ENCODE assay signal across 8 cellular contexts in genomic region chr19:15418588-15419412, GRCh38. TPM values are rescaled to one million over a fixed set of nuclear protein-coding genes. Genes with fewer than 3 reads are reported as not detected.
DNase-seq lines count a peak whose midpoint lies in the region; ATAC-seq and TF ChIP-seq lines count a peak whose summit lies in the region.

Gene AKAP8L (minus strand): TSS chr19:15418988. CDS start chr19:15418923, 65 bp downstream.

- peaks cover 46% of the 10 kb centered on the region for H3K79me2 ChIP-seq in fibroblast of lung (ENCODE audit: control insufficient read depth, insufficient read depth, low read length)

- intact Hi-C loops in activated T-helper 2 cell treated with anti-CD3 and anti-CD28 coated beads, Interferon-gamma antibody, Interleukin-2, Interleukin-4, amounts not matched to agents 10 μg/mL and 5 μg/mL and 100 μg/mL, durations not matched to agents 14 hours and 24 hours and 36 hours (cut with micrococcal nuclease) = loop anchor here (1.0 to 5.0 kb wide), 6 partner anchors 14 to 291 kb away; partner anchors contain the start of gene AKAP8
- intact Hi-C loops in naive thymus-derived CD4-positive, alpha-beta T cell (cut with micrococcal nuclease) = loop anchor here (1.0 to 2.0 kb wide), 16 partner anchors 14 to 418 kb away; partner anchors contain the start of genes AKAP8 (in 2 of the 2) and RASAL3 (in 1 of the 2)

- H3K27me3 ChIP-seq in RWPE2 (ENCODE audit: insufficient read depth, poor library complexity, severe bottlenecking) (no peaks in the 10 kb centered on the region), fibroblast of lung (ENCODE audit: control insufficient read depth, insufficient read depth, low read length) (no peaks in the 10 kb centered on the region)
- H3K27me3 ChIP-seq in naive thymus-derived CD4-positive, alpha-beta T cell (ENCODE audit: control insufficient read depth in 2 of 2, insufficient read depth in 2 of 2, low read length in 2 of 2) = no peaks in the 10 kb centered on the region

- peak; percentile 96 for ATAC-seq in RWPE2 (ENCODE audit: low read depth)
- peak; percentile 95 for ATAC-seq in naive thymus-derived CD4-positive, alpha-beta T cell
- ATAC-seq in stimulated activated naive B cell treated with anti-CD40 and anti-IgM and Interleukin-4, amounts not matched to agents 10 μg/mL and 1 μg/mL and 100 μg/mL, for 72 hours (replicated peaks) = peak; percentile 96

- H3K9me3 ChIP-seq in RWPE2 (ENCODE audit: severe bottlenecking) (peaks cover 4% of the 10 kb centered on the region), fibroblast of lung (ENCODE audit: control insufficient read depth, insufficient read depth, low read depth, low read length) (no peaks in the 10 kb centered on the region)
- no peaks in the 10 kb centered on the region for H3K9me3 ChIP-seq in naive thymus-derived CD4-positive, alpha-beta T cell (ENCODE audit: control insufficient read depth in 2 of 3, low read length in 3 of 3)

- peak within 1 kb of the TSS; percentile 99 for H3K4me3 Mint-ChIP-seq in activated T-helper 2 cell treated with anti-CD3 and anti-CD28 coated beads, Interferon-gamma antibody, Interleukin-2, Interleukin-4, amounts not matched to agents 10 μg/mL and 5 μg/mL and 100 μg/mL, durations not matched to agents 14 hours and 24 hours and 36 hours (ENCODE audit: low read depth)
- peak within 1 kb of the TSS; percentile 92 to 100 (median 99) for H3K4me3 Mint-ChIP-seq in naive thymus-derived CD4-positive, alpha-beta T cell
- H3K4me3 Mint-ChIP-seq in stimulated activated naive B cell treated with anti-CD40 and anti-IgM and Interleukin-4, amounts not matched to agents 10 μg/mL and 1 μg/mL and 100 μg/mL, for 72 hours = peak within 1 kb of the TSS; percentile 98 to 99

- H3K4me1 Mint-ChIP-seq in activated T-helper 2 cell treated with anti-CD3 and anti-CD28 coated beads, Interferon-gamma antibody, Interleukin-2, Interleukin-4, amounts not matched to agents 10 μg/mL and 5 μg/mL and 100 μg/mL, durations not matched to agents 14 hours and 24 hours and 36 hours (ENCODE audit: low read depth) = peaks cover 33% of the 10 kb centered on the region
- H3K4me1 Mint-ChIP-seq in naive thymus-derived CD4-positive, alpha-beta T cell = peaks cover 31 to 53% (median 42%) of the 10 kb centered on the region in 7 donors
- H3K4me1 Mint-ChIP-seq in stimulated activated naive B cell treated with anti-CD40 and anti-IgM and Interleukin-4, amounts not matched to agents 10 μg/mL and 1 μg/mL and 100 μg/mL, for 72 hours = peaks cover 24 to 39% of the 10 kb centered on the region in 2 donors

- peak within 1 kb of the TSS; percentile 51 for H3K27ac ChIP-seq in RWPE2 (ENCODE audit: poor library complexity, severe bottlenecking)
- H3K27ac ChIP-seq in fibroblast of lung (ENCODE audit: insufficient read depth, low read length) = peak within 1 kb of the TSS; percentile 92
- peak within 1 kb of the TSS; percentile 88 for H3K27ac ChIP-seq in naive thymus-derived CD4-positive, alpha-beta T cell (ENCODE audit: low read depth, low read length)

- H2AFZ ChIP-seq in fibroblast of lung (ENCODE audit: low read length) = peak within 1 kb of the TSS; percentile 61

- POLR2A ChIA-PET in naive thymus-derived CD4-positive, alpha-beta T cell (lab: Charles Lee) = interaction anchor here (0.5 to 6.9 kb wide), 28 partner anchors 9 to 657 kb away, joined by 3 to 128 read pairs (median 4); partner anchors contain the start of genes AKAP8, BRD4, RASAL3 and TPM4

- peak; percentile 100 for DNase-seq in ELR (ENCODE audit: low read depth)
- peak; percentile 100 for DNase-seq in H4 (ENCODE audit: low spot score)
- DNase-seq in LoVo (ENCODE audit: low spot score) = peak; percentile 99
- peak; percentile 99 for DNase-seq in RWPE2 (ENCODE audit: low spot score)
- DNase-seq in activated T-helper 2 cell treated with anti-CD3 and anti-CD28 coated beads, Interferon-gamma antibody, Interleukin-2, Interleukin-4, amounts not matched to agents 10 μg/mL and 5 μg/mL and 100 μg/mL, durations not matched to agents 14 hours and 24 hours and 36 hours (ENCODE audit: low spot score) = peak; percentile 99
- peak; percentile 100 for DNase-seq in fibroblast of lung (ENCODE audit: low read depth in 2 of 2)
- DNase-seq in naive thymus-derived CD4-positive, alpha-beta T cell = peak; percentile 90 to 100 (median 99)
- DNase-seq in stimulated activated naive B cell treated with anti-CD40 and anti-IgM and Interleukin-4, amounts not matched to agents 10 μg/mL and 1 μg/mL and 100 μg/mL, for 72 hours = peak; percentile 99

- H4K20me1 ChIP-seq in fibroblast of lung (ENCODE audit: control insufficient read depth, extremely low read depth, insufficient read depth, low read length) = no peaks in the 10 kb centered on the region

- TF ChIP-seq CTCF in RWPE2 (IDR thresholded peaks at IDR 0.05; ENCODE audit: poor library complexity, severe bottlenecking) (peak; percentile 75), fibroblast of lung (conservative IDR thresholded peaks at IDR 0.05 in 1 of 2, IDR thresholded peaks at IDR 0.05 in 1 of 2; ENCODE audit: low read depth in 1 of 2, low read length in 2 of 2) (peak; percentile 45 to 62)

- H3K36me3 ChIP-seq in RWPE2 (ENCODE audit: low read depth) (peaks cover 33% of the 10 kb centered on the region), fibroblast of lung (ENCODE audit: control insufficient read depth, insufficient read depth, low read length) (peaks cover 16% of the 10 kb centered on the region)
- peaks cover 5 to 26% (median 7%) of the 10 kb centered on the region in 3 experiments for H3K36me3 ChIP-seq in naive thymus-derived CD4-positive, alpha-beta T cell (ENCODE audit: control insufficient read depth in 2 of 3, insufficient read depth in 3 of 3, low read length in 3 of 3)

- CTCF ChIA-PET in naive thymus-derived CD4-positive, alpha-beta T cell (lab: Charles Lee) = interaction anchor here (0.6 to 10.2 kb wide), 30 partner anchors 9 to 914 kb away, joined by 3 to 182 read pairs (median 6); partner anchors contain the start of genes AKAP8, BRD4 and RASAL3

- H3K27me3 Mint-ChIP-seq in activated T-helper 2 cell treated with anti-CD3 and anti-CD28 coated beads, Interferon-gamma antibody, Interleukin-2, Interleukin-4, amounts not matched to agents 10 μg/mL and 5 μg/mL and 100 μg/mL, durations not matched to agents 14 hours and 24 hours and 36 hours (ENCODE audit: low read depth) = no peaks in the 10 kb centered on the region
- no peaks in the 10 kb centered on the region for H3K27me3 Mint-ChIP-seq in naive thymus-derived CD4-positive, alpha-beta T cell
- H3K27me3 Mint-ChIP-seq in stimulated activated naive B cell treated with anti-CD40 and anti-IgM and Interleukin-4, amounts not matched to agents 10 μg/mL and 1 μg/mL and 100 μg/mL, for 72 hours = no peaks in the 10 kb centered on the region

- H3K36me3 Mint-ChIP-seq in activated T-helper 2 cell treated with anti-CD3 and anti-CD28 coated beads, Interferon-gamma antibody, Interleukin-2, Interleukin-4, amounts not matched to agents 10 μg/mL and 5 μg/mL and 100 μg/mL, durations not matched to agents 14 hours and 24 hours and 36 hours (ENCODE audit: low read depth) = peaks cover 45% of the 10 kb centered on the region
- H3K36me3 Mint-ChIP-seq in naive thymus-derived CD4-positive, alpha-beta T cell = peaks cover 13 to 27% (median 19%) of the 10 kb centered on the region in 5 donors
- peaks cover 33 to 42% of the 10 kb centered on the region in 2 donors for H3K36me3 Mint-ChIP-seq in stimulated activated naive B cell treated with anti-CD40 and anti-IgM and Interleukin-4, amounts not matched to agents 10 μg/mL and 1 μg/mL and 100 μg/mL, for 72 hours

- peak within 1 kb of the TSS; percentile 98 for H3K4me2 ChIP-seq in fibroblast of lung (ENCODE audit: extremely low read depth, insufficient read depth, low read length)

- H3K4me1 ChIP-seq in RWPE2 (ENCODE audit: insufficient read depth, poor library complexity, severe bottlenecking) = no peaks in the 10 kb centered on the region
- H3K4me1 ChIP-seq in fibroblast of lung (ENCODE audit: control insufficient read depth, extremely low read depth, insufficient read depth, low read length) = peaks cover 5% of the 10 kb centered on the region
- peaks cover 23 to 25% of the 10 kb centered on the region in 2 donors for H3K4me1 ChIP-seq in naive thymus-derived CD4-positive, alpha-beta T cell (ENCODE audit: control insufficient read depth in 2 of 2, insufficient read depth in 2 of 2, low read length in 2 of 2)

- H3K27ac Mint-ChIP-seq in activated T-helper 2 cell treated with anti-CD3 and anti-CD28 coated beads, Interferon-gamma antibody, Interleukin-2, Interleukin-4, amounts not matched to agents 10 μg/mL and 5 μg/mL and 100 μg/mL, durations not matched to agents 14 hours and 24 hours and 36 hours = peak within 1 kb of the TSS; percentile 99
- peak within 1 kb of the TSS; percentile 94 to 99 (median 97) for H3K27ac Mint-ChIP-seq in naive thymus-derived CD4-positive, alpha-beta T cell
- H3K27ac Mint-ChIP-seq in stimulated activated naive B cell treated with anti-CD40 and anti-IgM and Interleukin-4, amounts not matched to agents 10 μg/mL and 1 μg/mL and 100 μg/mL, for 72 hours = peak within 1 kb of the TSS; percentile 100

- H3K4me3 ChIP-seq in RWPE2 (ENCODE audit: severe bottlenecking) = peak within 1 kb of the TSS; percentile 78
- peak within 1 kb of the TSS; percentile 87 to 96 (median 93) for H3K4me3 ChIP-seq in fibroblast of lung (replicated peaks in 1 of 4; ENCODE audit: control extremely low read depth in 1 of 4, insufficient read depth in 1 of 4, low read depth in 3 of 4, low read length in 4 of 4)
- H3K4me3 ChIP-seq in naive thymus-derived CD4-positive, alpha-beta T cell (ENCODE audit: low read length) = peak within 1 kb of the TSS; percentile 71

- peak within 1 kb of the TSS; percentile 89 for H3K9ac ChIP-seq in fibroblast of lung (ENCODE audit: insufficient read depth, low read length)

- H3K9me3 Mint-ChIP-seq in activated T-helper 2 cell treated with anti-CD3 and anti-CD28 coated beads, Interferon-gamma antibody, Interleukin-2, Interleukin-4, amounts not matched to agents 10 μg/mL and 5 μg/mL and 100 μg/mL, durations not matched to agents 14 hours and 24 hours and 36 hours = peaks cover 5% of the 10 kb centered on the region
- peaks cover 0 to 6% (median 0%) of the 10 kb centered on the region in 11 donors for H3K9me3 Mint-ChIP-seq in naive thymus-derived CD4-positive, alpha-beta T cell
- peaks cover 2 to 3% of the 10 kb centered on the region in 2 donors for H3K9me3 Mint-ChIP-seq in stimulated activated naive B cell treated with anti-CD40 and anti-IgM and Interleukin-4, amounts not matched to agents 10 μg/mL and 1 μg/mL and 100 μg/mL, for 72 hours

RNA-seq across cellular contexts. Expression of gene AKAP8L, which starts in this region (rescaled TPM):
- 37.5 and 48.6 TPM in 2 replicates for total RNA-seq in H4 (2014; rRNA removed; shearing (Covaris generic))
- 76.6 and 87.4 TPM in 2 replicates for total RNA-seq in activated T-helper 2 cell treated with anti-CD3 and anti-CD28 coated beads, Interferon-gamma antibody, Interleukin-2, Interleukin-4, amounts not matched to agents 10 μg/mL and 5 μg/mL and 100 μg/mL, durations not matched to agents 14 hours and 24 hours and 36 hours
- total RNA-seq in fibroblast of lung = 61.1 and 87.0 TPM in 2 replicates
- polyA plus RNA-seq in fibroblast of lung = 18.0 and 22.9 TPM in 2 replicates
- 25.1 and 26.9 TPM in 2 replicates for polyA plus RNA-seq in fibroblast of lung (2012)
- polyA minus RNA-seq in fibroblast of lung (ENCODE audit: low replicate concordance) = 48.8 and 66.7 TPM in 2 replicates
- 100 to 1,000 TPM in 4 of 5 experiments, 10 to 100 TPM in 1; 81.2 to 208 (median 146) TPM for total RNA-seq in naive thymus-derived CD4-positive, alpha-beta T cell
- 10 to 100 TPM; 39.9 to 92.9 TPM for polyA plus RNA-seq in naive thymus-derived CD4-positive, alpha-beta T cell

Comparison
In these comparisons a context has a peak if more than half of its experiments do, and no peak if none do; other contexts are left out.
1. Peak in every context shown above with its lines: DNase-seq, ATAC-seq, H3K4me3 ChIP-seq and H3K27ac ChIP-seq.